In the genomic region with DNA sequence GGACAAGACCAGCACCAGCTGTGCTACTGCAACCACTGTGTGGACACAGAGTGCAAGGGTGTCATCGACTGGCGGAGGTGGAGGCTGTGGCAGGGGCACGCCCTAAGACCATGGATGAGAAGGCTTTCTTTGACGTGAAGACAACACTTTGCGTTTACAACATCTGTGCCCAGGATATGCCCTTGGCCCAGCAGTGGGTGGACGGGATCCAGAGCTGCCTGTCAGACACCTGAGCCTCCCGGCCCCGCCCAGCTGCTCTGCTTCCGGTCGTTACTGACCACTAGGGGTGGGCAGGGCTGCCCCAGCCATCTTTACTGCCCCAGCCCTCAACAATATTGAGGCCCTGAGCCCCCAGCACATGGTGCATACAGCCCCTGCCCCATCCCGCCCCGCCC, we compare ENCODE assay signal across 16 cellular contexts. TPM values are rescaled to one million over a fixed set of nuclear protein-coding genes. Genes with fewer than 3 reads are reported as not detected.
"Had no signal": no experiment of that assay in that cellular context is flagged by ENCODE, and none has a peak within 500 bp of the region (broad histone marks: within the 10 kb centered on the region; RNA-seq: fewer than 3 reads in every experiment).

No MANE protein-coding gene starts in this region.

- DNase-seq: activated CD4-positive, CD25-positive, alpha-beta regulatory T cell treated with anti-CD3 and anti-CD28 coated beads, Interleukin-2, amount 50 U/mL, for 72 hours; activated naive CD4-positive, alpha-beta T cell; activated T-cell treated with anti-CD3 and anti-CD28 coated beads for 4 hours; dermis blood vessel endothelial cell; effector memory CD8-positive, alpha-beta T cell; mucosa of descending colon; naive thymus-derived CD8-positive, alpha-beta T cell; stimulated activated naive CD8-positive, alpha-beta T cell treated with anti-CD3 and anti-CD28 coated beads, Interleukin-15, amount 100 ng/mL, for 72 hours had no signal

- H3K9ac ChIP-seq: parathyroid adenoma had no signal

- ATAC-seq: effector memory CD8-positive, alpha-beta T cell; left lung; naive thymus-derived CD8-positive, alpha-beta T cell; stimulated activated naive CD8-positive, alpha-beta T cell treated with anti-CD3 and anti-CD28 coated beads, Interleukin-15, amount 100 ng/mL, for 72 hours had no signal

- FAIRE-seq: frontal cortex, islet of Langerhans had no signal

- H2AFZ ChIP-seq: parathyroid adenoma had no signal

- H3K9me3 ChIP-seq: left lung, mucosa of descending colon, thoracic aorta had no signal

- H3K36me3 ChIP-seq: left lung, thoracic aorta had no signal

- H3K79me2 ChIP-seq: parathyroid adenoma had no signal

- H3K4me3 ChIP-seq: left lung, mucosa of descending colon, thoracic aorta had no signal

- H3K27ac ChIP-seq: epithelial cell of prostate, left lung, thoracic aorta had no signal

RNA-seq across cellular contexts. Expression of a gene that starts 21.4 kb away (rescaled TPM):
- total RNA-seq: chondrocyte; dermis blood vessel endothelial cell; left lung; mucosa of descending colon; naive thymus-derived CD8-positive, alpha-beta T cell; thoracic aorta; urinary bladder had no signal
- polyA plus RNA-seq: naive thymus-derived CD8-positive, alpha-beta T cell; urinary bladder had no signal

RNA-seq across cellular contexts. Expression of a gene that starts 32.6 kb away (rescaled TPM):
- total RNA-seq: chondrocyte; dermis blood vessel endothelial cell; naive thymus-derived CD8-positive, alpha-beta T cell; thoracic aorta; urinary bladder had no signal
- polyA plus RNA-seq: naive thymus-derived CD8-positive, alpha-beta T cell had no signal
